ENCODE assay signal across 28 cellular contexts in genomic region chr22:27634043-27634442, GRCh38.
"Had no signal": no experiment of that assay in that cellular context is flagged by ENCODE, and none has a peak within 500 bp of the region (broad histone marks: within the 10 kb centered on the region; RNA-seq: fewer than 3 reads in every experiment).

No MANE protein-coding gene starts in this region.

- FAIRE-seq: endothelial cell of umbilical vein, kidney had no signal

- H3K27ac Mint-ChIP-seq: memory B cell; natural killer cell; stimulated activated memory B cell treated with anti-CD40 and anti-IgM and Interleukin-4, amounts not matched to agents 10 μg/mL and 1 μg/mL and 100 μg/mL, for 72 hours had no signal

- H3K4me3 Mint-ChIP-seq: memory B cell; natural killer cell; neural crest cell; stimulated activated memory B cell treated with anti-CD40 and anti-IgM and Interleukin-4, amounts not matched to agents 10 μg/mL and 1 μg/mL and 100 μg/mL, for 72 hours had no signal

- H3K27me3 ChIP-seq: esophagus muscularis mucosa, foreskin keratinocyte, gastroesophageal sphincter, heart left ventricle, hepatocyte, right atrium auricular region, testis, tibial artery, upper lobe of left lung, uterus had no signal

- DNase-seq: dermis blood vessel endothelial cell; effector memory CD4-positive, alpha-beta T cell; foreskin keratinocyte; heart left ventricle; kidney; natural killer cell; nucleus accumbens; sigmoid colon; stimulated activated CD4-positive, alpha-beta T cell treated with anti-CD3 and anti-CD28 coated beads, Interleukin-2, amount 100 ng/mL, for 24 hours; stimulated activated CD4-positive, alpha-beta T cell treated with anti-CD3 and anti-CD28 coated beads, Interleukin-4, amount 100 ng/mL, for 24 hours; stimulated activated naive CD8-positive, alpha-beta T cell treated with anti-CD3 and anti-CD28 coated beads, Interleukin-15, Interleukin-2, amounts not matched to agents 100 U/mL and 50 U/mL, for 24 hours; substantia nigra; testis; tibial artery; upper lobe of left lung; uterus had no signal

- H2AFZ ChIP-seq: hepatocyte had no signal

- H3K36me3 Mint-ChIP-seq: memory B cell; natural killer cell; stimulated activated memory B cell treated with anti-CD40 and anti-IgM and Interleukin-4, amounts not matched to agents 10 μg/mL and 1 μg/mL and 100 μg/mL, for 72 hours had no signal

- H3K4me3 ChIP-seq: coronary artery, esophagus muscularis mucosa, gastroesophageal sphincter, heart left ventricle, hepatocyte, lung, prostate gland, right atrium auricular region, sigmoid colon, testis, tibial artery, upper lobe of left lung, uterus had no signal

- H3K9me3 Mint-ChIP-seq: natural killer cell, neural crest cell had no signal

- H3K4me1 ChIP-seq: prostate gland, testis, uterus had no signal

- H3K4me2 ChIP-seq: hepatocyte had no signal

- H3K9me3 ChIP-seq: esophagus muscularis mucosa, gastroesophageal sphincter, heart left ventricle, prostate gland, right atrium auricular region, sigmoid colon, testis, tibial artery, upper lobe of left lung, uterus had no signal

- H3K36me3 ChIP-seq: esophagus muscularis mucosa, gastroesophageal sphincter, heart left ventricle, prostate gland, right atrium auricular region, sigmoid colon, tibial artery, upper lobe of left lung, uterus had no signal

- H3K4me1 Mint-ChIP-seq: memory B cell; natural killer cell; stimulated activated memory B cell treated with anti-CD40 and anti-IgM and Interleukin-4, amounts not matched to agents 10 μg/mL and 1 μg/mL and 100 μg/mL, for 72 hours had no signal

- H3K27ac ChIP-seq: coronary artery, esophagus muscularis mucosa, foreskin keratinocyte, gastroesophageal sphincter, hepatocyte, prostate gland, sigmoid colon, testis, tibial artery, upper lobe of left lung, uterus had no signal

- ATAC-seq: foreskin keratinocyte; gastroesophageal sphincter; heart left ventricle; left lobe of liver; natural killer cell; stimulated activated memory B cell treated with anti-CD40 and anti-IgM and Interleukin-4, amounts not matched to agents 10 μg/mL and 1 μg/mL and 100 μg/mL, for 72 hours; stimulated activated naive CD8-positive, alpha-beta T cell treated with anti-CD3 and anti-CD28 coated beads, Interleukin-15, Interleukin-2, amounts not matched to agents 100 U/mL and 50 U/mL, for 24 hours had no signal

- H3K79me2 ChIP-seq: hepatocyte had no signal
